Comparison of ENCODE assay signal across 1 cellular context in the genomic region with DNA sequence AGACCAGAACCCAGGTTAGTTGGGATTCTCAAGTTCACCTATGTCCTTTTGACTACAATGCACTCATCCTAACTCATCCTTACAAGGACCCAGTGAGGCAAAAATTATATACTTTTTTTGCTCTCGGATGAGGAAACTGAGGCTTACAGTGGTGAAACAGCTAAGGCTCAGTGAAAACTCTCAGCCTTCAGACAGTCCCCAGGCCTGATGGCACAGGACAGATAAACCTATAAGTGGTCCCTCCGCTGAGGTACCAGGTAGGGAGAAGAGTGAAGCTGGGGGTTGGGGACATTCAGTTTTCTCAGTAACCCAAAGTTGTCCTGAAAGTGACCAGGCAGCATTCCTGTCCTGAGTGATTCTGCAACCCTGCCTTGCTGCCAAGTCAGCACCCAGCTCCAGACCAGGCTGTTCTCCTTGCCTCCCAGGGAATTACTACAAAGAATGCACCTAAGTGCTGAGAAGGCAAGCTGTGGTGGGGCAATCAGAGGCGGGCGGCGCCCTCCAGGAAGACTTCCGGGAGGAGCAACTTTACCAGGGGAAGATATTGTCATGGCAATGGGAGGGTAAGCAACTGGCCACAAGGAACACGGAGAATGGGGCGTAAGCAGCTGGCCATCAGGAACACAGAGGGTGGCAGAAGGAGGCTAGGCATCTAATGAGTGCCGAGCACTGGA.
TF ChIP-seq lines count a peak whose summit lies in the region.

No MANE protein-coding gene starts in this region.

TF ChIP-seq in WTC11, 78 proteins besides CTCF, POLR2A, EP300 and RAD21 (continued from another document):
- TF ChIP-seq PREB (CRISPR knock-in tag; IDR thresholded peaks at IDR 0.05; ENCODE audit: borderline replicate concordance) (no peak), FOXP1 (CRISPR knock-in tag; IDR thresholded peaks at IDR 0.05; ENCODE audit: borderline replicate concordance) (peak; percentile 44; the same call in 1 of the 2 replicates), SP1 (CRISPR knock-in tag; conservative IDR thresholded peaks at IDR 0.05) (peak; percentile 41; the same call in 1 of the 2 replicates), NFE2L1 (CRISPR knock-in tag; IDR thresholded peaks at IDR 0.05) (0 out of 2 replicates have a peak, but pooled peaks have one; percentile 49), ZNF423 (CRISPR knock-in tag; IDR thresholded peaks at IDR 0.05) (peak; percentile 86), ZNF219 (CRISPR knock-in tag; IDR thresholded peaks at IDR 0.05; ENCODE audit: borderline replicate concordance) (no peak), ZNF396 (CRISPR knock-in tag; IDR thresholded peaks at IDR 0.05; ENCODE audit: borderline replicate concordance) (no peak), TP53 (CRISPR knock-in tag; IDR thresholded peaks at IDR 0.05) (no peak), TEAD1 (CRISPR knock-in tag; IDR thresholded peaks at IDR 0.05) (peak; percentile 64; the same call in 1 of the 2 replicates), JUN (CRISPR knock-in tag; IDR thresholded peaks at IDR 0.05) (no peak), ATF1 (CRISPR knock-in tag; IDR thresholded peaks at IDR 0.05) (no peak)
- TF ChIP-seq, protein P1, sequence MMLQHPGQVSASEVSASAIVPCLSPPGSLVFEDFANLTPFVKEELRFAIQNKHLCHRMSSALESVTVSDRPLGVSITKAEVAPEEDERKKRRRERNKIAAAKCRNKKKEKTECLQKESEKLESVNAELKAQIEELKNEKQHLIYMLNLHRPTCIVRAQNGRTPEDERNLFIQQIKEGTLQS (CRISPR knock-in tag; conservative IDR thresholded peaks at IDR 0.05) = no peak
- TF ChIP-seq, protein P2, sequence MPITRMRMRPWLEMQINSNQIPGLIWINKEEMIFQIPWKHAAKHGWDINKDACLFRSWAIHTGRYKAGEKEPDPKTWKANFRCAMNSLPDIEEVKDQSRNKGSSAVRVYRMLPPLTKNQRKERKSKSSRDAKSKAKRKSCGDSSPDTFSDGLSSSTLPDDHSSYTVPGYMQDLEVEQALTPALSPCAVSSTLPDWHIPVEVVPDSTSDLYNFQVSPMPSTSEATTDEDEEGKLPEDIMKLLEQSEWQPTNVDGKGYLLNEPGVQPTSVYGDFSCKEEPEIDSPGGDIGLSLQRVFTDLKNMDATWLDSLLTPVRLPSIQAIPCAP (CRISPR knock-in tag; IDR thresholded peaks at IDR 0.05) = no peak
- TF ChIP-seq, protein P3, sequence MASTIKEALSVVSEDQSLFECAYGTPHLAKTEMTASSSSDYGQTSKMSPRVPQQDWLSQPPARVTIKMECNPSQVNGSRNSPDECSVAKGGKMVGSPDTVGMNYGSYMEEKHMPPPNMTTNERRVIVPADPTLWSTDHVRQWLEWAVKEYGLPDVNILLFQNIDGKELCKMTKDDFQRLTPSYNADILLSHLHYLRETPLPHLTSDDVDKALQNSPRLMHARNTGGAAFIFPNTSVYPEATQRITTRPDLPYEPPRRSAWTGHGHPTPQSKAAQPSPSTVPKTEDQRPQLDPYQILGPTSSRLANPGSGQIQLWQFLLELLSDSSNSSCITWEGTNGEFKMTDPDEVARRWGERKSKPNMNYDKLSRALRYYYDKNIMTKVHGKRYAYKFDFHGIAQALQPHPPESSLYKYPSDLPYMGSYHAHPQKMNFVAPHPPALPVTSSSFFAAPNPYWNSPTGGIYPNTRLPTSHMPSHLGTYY (CRISPR knock-in tag; IDR thresholded peaks at IDR 0.05) = no peak
- TF ChIP-seq, protein P4, sequence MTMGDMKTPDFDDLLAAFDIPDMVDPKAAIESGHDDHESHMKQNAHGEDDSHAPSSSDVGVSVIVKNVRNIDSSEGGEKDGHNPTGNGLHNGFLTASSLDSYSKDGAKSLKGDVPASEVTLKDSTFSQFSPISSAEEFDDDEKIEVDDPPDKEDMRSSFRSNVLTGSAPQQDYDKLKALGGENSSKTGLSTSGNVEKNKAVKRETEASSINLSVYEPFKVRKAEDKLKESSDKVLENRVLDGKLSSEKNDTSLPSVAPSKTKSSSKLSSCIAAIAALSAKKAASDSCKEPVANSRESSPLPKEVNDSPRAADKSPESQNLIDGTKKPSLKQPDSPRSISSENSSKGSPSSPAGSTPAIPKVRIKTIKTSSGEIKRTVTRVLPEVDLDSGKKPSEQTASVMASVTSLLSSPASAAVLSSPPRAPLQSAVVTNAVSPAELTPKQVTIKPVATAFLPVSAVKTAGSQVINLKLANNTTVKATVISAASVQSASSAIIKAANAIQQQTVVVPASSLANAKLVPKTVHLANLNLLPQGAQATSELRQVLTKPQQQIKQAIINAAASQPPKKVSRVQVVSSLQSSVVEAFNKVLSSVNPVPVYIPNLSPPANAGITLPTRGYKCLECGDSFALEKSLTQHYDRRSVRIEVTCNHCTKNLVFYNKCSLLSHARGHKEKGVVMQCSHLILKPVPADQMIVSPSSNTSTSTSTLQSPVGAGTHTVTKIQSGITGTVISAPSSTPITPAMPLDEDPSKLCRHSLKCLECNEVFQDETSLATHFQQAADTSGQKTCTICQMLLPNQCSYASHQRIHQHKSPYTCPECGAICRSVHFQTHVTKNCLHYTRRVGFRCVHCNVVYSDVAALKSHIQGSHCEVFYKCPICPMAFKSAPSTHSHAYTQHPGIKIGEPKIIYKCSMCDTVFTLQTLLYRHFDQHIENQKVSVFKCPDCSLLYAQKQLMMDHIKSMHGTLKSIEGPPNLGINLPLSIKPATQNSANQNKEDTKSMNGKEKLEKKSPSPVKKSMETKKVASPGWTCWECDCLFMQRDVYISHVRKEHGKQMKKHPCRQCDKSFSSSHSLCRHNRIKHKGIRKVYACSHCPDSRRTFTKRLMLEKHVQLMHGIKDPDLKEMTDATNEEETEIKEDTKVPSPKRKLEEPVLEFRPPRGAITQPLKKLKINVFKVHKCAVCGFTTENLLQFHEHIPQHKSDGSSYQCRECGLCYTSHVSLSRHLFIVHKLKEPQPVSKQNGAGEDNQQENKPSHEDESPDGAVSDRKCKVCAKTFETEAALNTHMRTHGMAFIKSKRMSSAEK (CRISPR knock-in tag; IDR thresholded peaks at IDR 0.05; ENCODE audit: borderline replicate concordance) = 0 out of 2 replicates have a peak, but pooled peaks have one; percentile 22
- TF ChIP-seq, protein P5, sequence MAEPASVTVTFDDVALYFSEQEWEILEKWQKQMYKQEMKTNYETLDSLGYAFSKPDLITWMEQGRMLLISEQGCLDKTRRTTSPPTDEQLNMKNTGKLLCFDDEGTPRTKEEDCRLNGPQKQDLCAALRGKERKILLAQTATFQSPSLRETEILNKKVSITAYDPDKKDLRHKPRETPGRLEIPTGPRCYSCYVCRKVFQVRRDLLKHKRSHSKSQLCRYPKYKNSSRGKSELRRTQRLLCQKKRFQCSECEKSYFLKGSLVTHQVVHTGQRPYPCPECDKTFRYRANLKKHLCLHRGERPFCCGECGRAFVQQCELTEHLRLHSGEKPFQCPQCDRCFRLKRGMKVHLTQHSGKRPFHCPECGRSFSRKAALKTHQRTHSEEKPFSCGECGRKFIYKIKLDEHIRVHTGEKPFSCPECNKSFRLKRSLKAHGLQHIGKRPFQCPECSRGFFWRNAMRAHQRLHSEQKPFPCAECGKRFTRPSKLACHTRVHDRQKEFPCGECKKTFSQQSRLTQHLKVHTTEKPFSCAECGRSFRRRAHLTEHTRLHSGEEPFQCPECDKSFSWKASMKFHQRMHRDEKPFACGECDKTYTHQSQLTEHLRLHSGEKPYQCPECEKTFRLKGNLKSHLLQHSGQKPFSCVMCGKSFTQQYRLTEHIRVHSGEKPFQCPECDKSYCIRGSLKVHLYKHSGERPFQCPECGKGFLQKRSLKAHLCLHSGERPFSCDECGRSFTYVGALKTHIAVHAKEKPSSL (CRISPR knock-in tag; conservative IDR thresholded peaks at IDR 0.05) = no peak
